Comparison of ENCODE assay signal across 12 cellular contexts in genomic region chrX:147838465-147839131, GRCh38.
A peak's percentile ranks its signal among the peaks of the same experiment; 100 is the strongest.
DNase-seq lines count a peak whose midpoint lies in the region; ATAC-seq, FAIRE-seq and TF ChIP-seq lines count a peak whose summit lies in the region.
"Had no signal": no experiment of that assay in that cellular context is flagged by ENCODE, and none has a peak within 500 bp of the region (broad histone marks: within the 10 kb centered on the region; RNA-seq: fewer than 3 reads in every experiment).

No MANE protein-coding gene starts in this region.

- no TSS peak for BruUV-seq in Caco-2 (replicated peaks; lab: Mats Ljungman, UMichigan)
- BruUV-seq in HCT116 (replicated peaks; lab: Mats Ljungman, UMichigan): no TSS peak

- TF ChIP-seq POLR2A in HCT116 (IDR thresholded peaks at IDR 0.05; ENCODE audit: borderline replicate concordance, extremely low read depth, insufficient read depth, insufficient read length): no peak

- H3K79me2 ChIP-seq in HCT116 (ENCODE audit: insufficient read depth, low read length): no peaks in the 10 kb centered on the region

- no peaks in the 10 kb centered on the region for H3K9me3 Mint-ChIP-seq in Caco-2 (ENCODE audit: unreplicated experiment)
- H3K9me3 Mint-ChIP-seq: activated CD4-positive, alpha-beta T cell treated with anti-CD3 and anti-CD28 coated beads, Interleukin-2, amount 10 ng/mL, durations not matched to agents 24 days and 14 days; central memory CD8-positive, alpha-beta T cell had no signal

- H3K4me3 ChIP-seq in Caco-2 (ENCODE audit: low read depth, low read length): no peak overlapping the region
- no peak overlapping the region for H3K4me3 ChIP-seq in HCT116 (replicated peaks in 1 of 2; ENCODE audit: low read depth in 1 of 2, low read length in 2 of 2)
- H3K4me3 ChIP-seq: HAP-1 had no signal

- H3K4me1 ChIP-seq in Caco-2 (no peaks in the 10 kb centered on the region), HCT116 (ENCODE audit: control insufficient read depth in 1 of 2, insufficient read depth in 2 of 2, low read length in 2 of 2) (no peaks in the 10 kb centered on the region)
- H3K4me1 ChIP-seq: HAP-1 had no signal

- H3K27ac ChIP-seq in HCT116 (ENCODE audit: low read depth, low read length): no peak overlapping the region
- no peak overlapping the region for H3K27ac ChIP-seq in RWPE1

- peak; percentile 88 for FAIRE-seq in islet of Langerhans (lab: Jason Lieb, UNC)

- H4K20me1 ChIP-seq in HCT116 (ENCODE audit: insufficient read depth): no peaks in the 10 kb centered on the region

- no peak for TF ChIP-seq RAD21 in HCT116 (IDR thresholded peaks at IDR 0.05; ENCODE audit: low read depth)

- TF ChIP-seq CTCF in Caco-2 (IDR thresholded peaks at IDR 0.05; ENCODE audit: insufficient read depth in 1 of 2, low read depth in 1 of 2, low read length in 1 of 2, severe bottlenecking in 1 of 2, unreplicated experiment in 1 of 2): peak; percentile 31 to 44
- TF ChIP-seq CTCF in HCT116 (IDR thresholded peaks at IDR 0.05 in 2 of 3, conservative IDR thresholded peaks at IDR 0.05 in 1 of 3; ENCODE audit: borderline replicate concordance in 1 of 3, insufficient read depth in 1 of 3, low read depth in 2 of 3, low read length in 2 of 3): peak in 2 of 3 experiments; percentile 7 to 42; a peak in 3 of 6 replicates
- TF ChIP-seq CTCF in RWPE1 (conservative IDR thresholded peaks at IDR 0.05; ENCODE audit: low read depth): no peak

- RAD21 ChIA-PET in HCT116 (lab: Charles Lee; ENCODE audit: low non-redundant PET in 1 of 2, low total read pairs in 2 of 2, uncharacterized antibody in 2 of 2, unreplicated experiment in 2 of 2): no interaction called here

- POLR2A ChIA-PET in Caco-2 (lab: Charles Lee) (no interaction called here), HCT116 (lab: Charles Lee) (no interaction called here), RWPE1 (lab: Yijun Ruan, JAX; ENCODE audit: low non-redundant PET) (no interaction called here)

- H3K9me3 ChIP-seq in Caco-2 (no peaks in the 10 kb centered on the region), HCT116 (ENCODE audit: control insufficient read depth in 1 of 2, insufficient read depth in 1 of 2, low read depth in 1 of 2, low read length in 2 of 2) (no peaks in the 10 kb centered on the region)
- H3K9me3 ChIP-seq: HAP-1 had no signal

- H3K27me3 Mint-ChIP-seq in Caco-2 (ENCODE audit: insufficient read depth, unreplicated experiment): no peaks in the 10 kb centered on the region
- H3K27me3 Mint-ChIP-seq: activated CD4-positive, alpha-beta T cell treated with anti-CD3 and anti-CD28 coated beads, Interleukin-2, amount 10 ng/mL, durations not matched to agents 24 days and 14 days had no signal

- DNase-seq in Caco-2 (no peak), HCT116 (ENCODE audit: low read depth, low spot score) (no peak), RWPE1 (ENCODE audit: low spot score) (peak; percentile 1), NCI-H2081 treated with DMSO at 0.1 percent for 48 hours (lab: John Stamatoyannopoulos, UW) (no peak), DMS79 treated with DMSO at 0.1 percent for 48 hours (lab: John Stamatoyannopoulos, UW) (no peak)
- DNase-seq: activated CD4-positive, alpha-beta T cell treated with anti-CD3 and anti-CD28 coated beads, Interleukin-2, amount 10 ng/mL, durations not matched to agents 24 days and 14 days; NCI-H187 had no signal

- intact Hi-C loops in Caco-2 (cut with micrococcal nuclease; ENCODE audit: unreplicated experiment) (no loop called here), HCT116 (cut with micrococcal nuclease) (no loop called here)

- H3K27me3 ChIP-seq in Caco-2 (replicated peaks; ENCODE audit: control insufficient read depth, insufficient read depth, low read length): no peaks in the 10 kb centered on the region
- H3K27me3 ChIP-seq in HCT116 (ENCODE audit: insufficient read depth, low read length): no peaks in the 10 kb centered on the region

- H3K36me3 Mint-ChIP-seq in Caco-2 (ENCODE audit: insufficient read depth, unreplicated experiment): no peaks in the 10 kb centered on the region

- H3K27ac Mint-ChIP-seq in Caco-2 (ENCODE audit: unreplicated experiment): no peak overlapping the region
- H3K27ac Mint-ChIP-seq: activated CD4-positive, alpha-beta T cell treated with anti-CD3 and anti-CD28 coated beads, Interleukin-2, amount 10 ng/mL, durations not matched to agents 24 days and 14 days had no signal

- no peak overlapping the region for H3K9ac ChIP-seq in HCT116 (ENCODE audit: low read length)

- H3K9me2 ChIP-seq in HCT116 (ENCODE audit: insufficient read depth): no peaks in the 10 kb centered on the region

- CTCF ChIA-PET in Caco-2 (lab: Charles Lee): no interaction called here
- CTCF ChIA-PET in HCT116 (lab: Charles Lee): no interaction called here
- CTCF ChIA-PET in RWPE1 (lab: Yijun Ruan, JAX): interaction anchor here (0.7 kb wide), 2 partner anchors 352 to 624 kb away, joined by 3 to 4 read pairs; no protein-coding TSS in a partner anchor

- no peak overlapping the region for H3K4me2 ChIP-seq in HCT116 (ENCODE audit: low read length)

- H3K4me1 Mint-ChIP-seq in Caco-2 (ENCODE audit: low read depth, unreplicated experiment): no peaks in the 10 kb centered on the region
- H3K4me1 Mint-ChIP-seq: activated CD4-positive, alpha-beta T cell treated with anti-CD3 and anti-CD28 coated beads, Interleukin-2, amount 10 ng/mL, durations not matched to agents 24 days and 14 days; central memory CD8-positive, alpha-beta T cell had no signal

- ATAC-seq in HCT116: no peak
- no peak for ATAC-seq in HG03045 (IDR thresholded peaks at IDR 0.05; ENCODE audit: unreplicated experiment)
- no peak for ATAC-seq in GM19395 (IDR thresholded peaks at IDR 0.05; ENCODE audit: unreplicated experiment)

- no peak overlapping the region for H2AFZ ChIP-seq in HCT116 (ENCODE audit: low read depth, low read length, poor library complexity, severe bottlenecking)

- no peaks in the 10 kb centered on the region for H3K36me3 ChIP-seq in Caco-2 (ENCODE audit: control insufficient read depth, insufficient read depth, low read length)
- H3K36me3 ChIP-seq in HCT116 (ENCODE audit: control insufficient read depth in 1 of 2, insufficient read depth in 2 of 2, low read length in 2 of 2): no peaks in the 10 kb centered on the region
- H3K36me3 ChIP-seq: HAP-1 had no signal

- no peak overlapping the region for H3K4me3 Mint-ChIP-seq in Caco-2 (ENCODE audit: unreplicated experiment)
- H3K4me3 Mint-ChIP-seq: activated CD4-positive, alpha-beta T cell treated with anti-CD3 and anti-CD28 coated beads, Interleukin-2, amount 10 ng/mL, durations not matched to agents 24 days and 14 days; central memory CD8-positive, alpha-beta T cell had no signal

TF ChIP-seq in HCT116, 20 proteins besides CTCF, POLR2A, EP300 and RAD21:
- no peak for TF ChIP-seq FOSL1 (IDR thresholded peaks at IDR 0.05; ENCODE audit: low read depth)
- no peak for TF ChIP-seq TCF7L2 (IDR thresholded peaks at IDR 0.05; ENCODE audit: borderline replicate concordance, extremely low read depth, insufficient read depth, insufficient read length)
- no peak for TF ChIP-seq EZH2 (IDR thresholded peaks at IDR 0.05)
- TF ChIP-seq SP1 (IDR thresholded peaks at IDR 0.05; ENCODE audit: low read depth): no peak
- no peak for TF ChIP-seq SRF (IDR thresholded peaks at IDR 0.05; ENCODE audit: low read depth)
- TF ChIP-seq POLR2AphosphoS5 (IDR thresholded peaks at IDR 0.05; ENCODE audit: low read depth, low read length): no peak
- TF ChIP-seq ATF3 (IDR thresholded peaks at IDR 0.05): no peak
- no peak for TF ChIP-seq CEBPB (IDR thresholded peaks at IDR 0.05; ENCODE audit: low read depth)
- TF ChIP-seq CBX3 (IDR thresholded peaks at IDR 0.05; ENCODE audit: low read depth): no peak
- TF ChIP-seq YY1 (IDR thresholded peaks at IDR 0.05; ENCODE audit: extremely low read depth, insufficient replicate concordance, low read depth, low read length): no peak
- no peak for TF ChIP-seq ZFX (IDR thresholded peaks at IDR 0.05)
- TF ChIP-seq ZBTB33 (IDR thresholded peaks at IDR 0.05; ENCODE audit: extremely low read depth, insufficient replicate concordance, low read length): no peak
- no peak for TF ChIP-seq MAX (IDR thresholded peaks at IDR 0.05)
- TF ChIP-seq SIN3A (IDR thresholded peaks at IDR 0.05; ENCODE audit: low read depth): no peak
- TF ChIP-seq EGR1 (IDR thresholded peaks at IDR 0.05; ENCODE audit: low read depth): no peak
- no peak for TF ChIP-seq ZNF274 (IDR thresholded peaks at IDR 0.05; ENCODE audit: low read depth, low read length)
